1 cellular context compared by ENCODE assay signal in genomic region chr10:50624866-50625491, GRCh38.
TF ChIP-seq lines count a peak whose summit lies in the region.

No MANE protein-coding gene starts in this region.

TF ChIP-seq in K562, 482 proteins besides CTCF, POLR2A, EP300 and RAD21 (continued from another document and continues in another):
- TF ChIP-seq SAP30 (IDR thresholded peaks at IDR 0.05; ENCODE audit: borderline replicate concordance, insufficient read depth, low read depth, low read length, poor library complexity, severe bottlenecking) (peak; percentile 52), CHD1 (IDR thresholded peaks at IDR 0.05; ENCODE audit: low read length) (peak; percentile 74), RAD51 (IDR thresholded peaks at IDR 0.05; ENCODE audit: borderline replicate concordance, low read depth) (peak; percentile 93), ZNF668 (CRISPR knock-in tag; IDR thresholded peaks at IDR 0.05) (0 out of 2 replicates have a peak, but pooled peaks have one; percentile 12), ZC3H8 (IDR thresholded peaks at IDR 0.05) (no peak), CBFA2T3 (IDR thresholded peaks at IDR 0.05) (no peak), SP1 (CRISPR knock-in tag; IDR thresholded peaks at IDR 0.05) (no peak), EGR1 (conservative IDR thresholded peaks at IDR 0.05) (peak; percentile 42; the same call in 1 of the 2 replicates), CHD2 (IDR thresholded peaks at IDR 0.05; ENCODE audit: low read depth, low read length) (no peak; the same call in 1 of the 2 replicates), ETS1 (conservative IDR thresholded peaks at IDR 0.05; ENCODE audit: control insufficient read depth, low read depth, low read length) (no peak; the same call in none of the 2 replicates), ZNF79 (CRISPR knock-in tag; IDR thresholded peaks at IDR 0.05; ENCODE audit: low read depth) (no peak), MBD1 (CRISPR knock-in tag; IDR thresholded peaks at IDR 0.05) (no peak), SMARCE1 (IDR thresholded peaks at IDR 0.05) (peak; percentile 11; the same call in 1 of the 2 replicates), HIVEP1 (CRISPR knock-in tag; IDR thresholded peaks at IDR 0.05) (no peak), ESRRA (IDR thresholded peaks at IDR 0.05; ENCODE audit: borderline replicate concordance, low read depth) (no peak), GMEB1 (CRISPR knock-in tag; IDR thresholded peaks at IDR 0.05) (no peak; the same call in 1 of the 2 replicates), ZSCAN29 (IDR thresholded peaks at IDR 0.05) (no peak), MAFK (IDR thresholded peaks at IDR 0.05; ENCODE audit: low read length) (0 out of 2 replicates have a peak, but pooled peaks have one; percentile 1), ZNF408 (CRISPR knock-in tag; IDR thresholded peaks at IDR 0.05; ENCODE audit: low read depth) (no peak), PRDM10 (IDR thresholded peaks at IDR 0.05; ENCODE audit: partially characterized antibody) (peak; percentile 36), RBM15 (IDR thresholded peaks at IDR 0.05; ENCODE audit: insufficient read depth, low read length) (no peak), ZNF146 (CRISPR knock-in tag; IDR thresholded peaks at IDR 0.05; ENCODE audit: unreplicated experiment) (no peak), POLR2AphosphoS5 (IDR thresholded peaks at IDR 0.05; ENCODE audit: control insufficient read depth, insufficient read depth, low read depth, low read length) (0 out of 2 replicates have a peak, but pooled peaks have one; percentile 50), FOS (IDR thresholded peaks at IDR 0.05; ENCODE audit: extremely low read depth, insufficient read length) (no peak), ARID3A (IDR thresholded peaks at IDR 0.05; ENCODE audit: borderline replicate concordance, low read depth, low read length) (no peak), DACH1 (IDR thresholded peaks at IDR 0.05; ENCODE audit: partially characterized antibody) (no peak), CLOCK (CRISPR knock-in tag; IDR thresholded peaks at IDR 0.05; ENCODE audit: borderline replicate concordance) (peak; percentile 68; the same call in 1 of the 2 replicates), REST (CRISPR knock-in tag; IDR thresholded peaks at IDR 0.05; ENCODE audit: low read depth) (peak; percentile 74), CBFB (CRISPR knock-in tag; IDR thresholded peaks at IDR 0.05) (no peak), FUS (optimal IDR thresholded peaks at IDR 0.05; ENCODE audit: low read depth, low read length) (no peak), ZNF695 (CRISPR knock-in tag; IDR thresholded peaks at IDR 0.05) (no peak), ZFP30 (CRISPR knock-in tag; IDR thresholded peaks at IDR 0.05; ENCODE audit: borderline replicate concordance) (no peak), RFX7 (CRISPR knock-in tag; IDR thresholded peaks at IDR 0.05) (no peak), L3MBTL2 (IDR thresholded peaks at IDR 0.05) (peak; percentile 69), NCOA6 (IDR thresholded peaks at IDR 0.05) (no peak), TCF15 (CRISPR knock-in tag; IDR thresholded peaks at IDR 0.05) (no peak), FOXP1 (CRISPR knock-in tag; IDR thresholded peaks at IDR 0.05) (peak; percentile 67; the same call in 1 of the 2 replicates), ZNF280B (CRISPR knock-in tag; IDR thresholded peaks at IDR 0.05) (no peak), ATF4 (CRISPR knock-in tag; IDR thresholded peaks at IDR 0.05) (no peak), TRIM28 (IDR thresholded peaks at IDR 0.05) (no peak), BRD9 (IDR thresholded peaks at IDR 0.05; ENCODE audit: low read depth, partially characterized antibody) (no peak), LEF1 (IDR thresholded peaks at IDR 0.05) (no peak)
